8 cellular contexts compared by ENCODE assay signal in genomic region chr12:100554608-100555077, GRCh38. TPM values are rescaled to one million over a fixed set of nuclear protein-coding genes. Genes with fewer than 3 reads are reported as not detected.
A peak's percentile ranks its signal among the peaks of the same experiment; 100 is the strongest.
DNase-seq lines count a peak whose midpoint lies in the region; ATAC-seq, FAIRE-seq and TF ChIP-seq lines count a peak whose summit lies in the region.

No MANE protein-coding gene starts in this region.

- POLR2A ChIA-PET in endothelial cell of umbilical vein (lab: Charles Lee), result no interaction called here

- peak; percentile 72 for TF ChIP-seq CTCF in MM.1S (IDR thresholded peaks at IDR 0.05; ENCODE audit: low read length)
- TF ChIP-seq CTCF in Peyer's patch (IDR thresholded peaks at IDR 0.05), result peak in 5 of 6 experiments; percentile 57 to 98 (median 92)
- peak; percentile 66 for TF ChIP-seq CTCF in endothelial cell of umbilical vein (IDR thresholded peaks at IDR 0.05; ENCODE audit: extremely low read depth in 1 of 2, insufficient read depth in 1 of 2, low read depth in 1 of 2, low read length in 2 of 2)

- H3K36me3 ChIP-seq in MM.1S (replicated peaks; ENCODE audit: insufficient read depth, low read length), result no peaks in the 10 kb centered on the region
- peaks cover 0 to 48% (median 0%) of the 10 kb centered on the region in 3 donors for H3K36me3 ChIP-seq in Peyer's patch
- no peaks in the 10 kb centered on the region for H3K36me3 ChIP-seq in endothelial cell of umbilical vein (ENCODE audit: control insufficient read depth in 2 of 2, extremely low read depth in 1 of 2, insufficient read depth in 2 of 2, low read length in 2 of 2)
- no peaks in the 10 kb centered on the region for H3K36me3 ChIP-seq in mesodermal cell (ENCODE audit: control insufficient read depth, insufficient read depth, low read length)

- no peaks in the 10 kb centered on the region for H3K9me2 ChIP-seq in MM.1S (replicated peaks; ENCODE audit: insufficient read depth, low read length)

- H3K4me3 ChIP-seq in MM.1S (ENCODE audit: low read length), result no peak overlapping the region
- H3K4me3 ChIP-seq in Peyer's patch, result no peak overlapping the region
- no peak overlapping the region for H3K4me3 ChIP-seq in endothelial cell of umbilical vein (replicated peaks in 1 of 3; ENCODE audit: insufficient read depth in 1 of 3, low read depth in 1 of 3, low read length in 3 of 3)
- no peak overlapping the region for H3K4me3 ChIP-seq in mesodermal cell (ENCODE audit: extremely low read depth, insufficient read depth, low read length, poor library complexity, severe bottlenecking)

- H3K4me2 ChIP-seq in MM.1S (ENCODE audit: low read depth, low read length), result no peak overlapping the region
- H3K4me2 ChIP-seq in endothelial cell of umbilical vein (ENCODE audit: insufficient read depth, low read length), result no peak overlapping the region

- intact Hi-C loops in endothelial cell of umbilical vein (cut with micrococcal nuclease), result loop anchor here (1.0 to 10.0 kb wide), 11 partner anchors 19 to 1511 kb away; partner anchors contain the start of genes BLTP3B and GAS2L3

- H3K9ac ChIP-seq in MM.1S (ENCODE audit: low read length) (no peak overlapping the region), endothelial cell of umbilical vein (replicated peaks; ENCODE audit: extremely low read depth, insufficient read depth, low read length) (no peak overlapping the region)

- ATAC-seq in HG02798 (IDR thresholded peaks at IDR 0.05; ENCODE audit: poor library complexity, unreplicated experiment) (no peak), GM18870 (IDR thresholded peaks at IDR 0.05; ENCODE audit: unreplicated experiment) (no peak), GM19324 (IDR thresholded peaks at IDR 0.05; ENCODE audit: low FRiP score, unreplicated experiment) (no peak)

- H3K4me1 ChIP-seq in MM.1S (ENCODE audit: low read length) (no peaks in the 10 kb centered on the region), Peyer's patch (peaks cover 0 to 8% (median 2%) of the 10 kb centered on the region in 4 donors), endothelial cell of umbilical vein (ENCODE audit: control insufficient read depth, extremely low read depth, insufficient read depth, low read length) (peaks cover 3% of the 10 kb centered on the region), mesodermal cell (ENCODE audit: control insufficient read depth, insufficient read depth, low read length, poor library complexity, severe bottlenecking) (no peaks in the 10 kb centered on the region)

- FAIRE-seq in endothelial cell of umbilical vein (lab: Jason Lieb, UNC), result peak; percentile 94

- no peaks in the 10 kb centered on the region for H3F3A ChIP-seq in MM.1S (ENCODE audit: insufficient read depth, low read length)

- no peaks in the 10 kb centered on the region for H3K9me1 ChIP-seq in endothelial cell of umbilical vein (replicated peaks; ENCODE audit: control insufficient read depth, extremely low read depth, insufficient read depth, low read length)

- H3K9me3 ChIP-seq in MM.1S (replicated peaks; ENCODE audit: insufficient read depth, low read length) (no peaks in the 10 kb centered on the region), Peyer's patch (no peaks in the 10 kb centered on the region), endothelial cell of umbilical vein (replicated peaks; ENCODE audit: control insufficient read depth, insufficient read depth, low read length) (no peaks in the 10 kb centered on the region), mesodermal cell (ENCODE audit: control insufficient read depth, low read length) (no peaks in the 10 kb centered on the region)

- dilution Hi-C loops in endothelial cell of umbilical vein (cut with MboI; ENCODE audit: extremely low pct_ligation_motif_present, low sequenced_read_pairs), result no loop called here

- H2AFZ ChIP-seq in MM.1S (ENCODE audit: low read length) (no peak overlapping the region), endothelial cell of umbilical vein (ENCODE audit: low read depth, low read length) (no peak overlapping the region)

- DNase-seq in ELF-1 (ENCODE audit: low read depth, low spot score), result peak; percentile 81
- DNase-seq in MM.1S, result peak; percentile 57
- DNase-seq in Peyer's patch, result no peak
- peak; percentile 96 for DNase-seq in endothelial cell of umbilical vein (ENCODE audit: low read depth, low spot score)

- CTCF ChIA-PET in endothelial cell of umbilical vein (lab: Charles Lee), result interaction anchor here (0.7 to 3.5 kb wide), 32 partner anchors 9 to 1511 kb away, joined by 3 to 63 read pairs (median 4); partner anchors contain the start of genes DEPDC4, GAS2L3 and SCYL2

- H3K27me3 ChIP-seq in MM.1S (replicated peaks; ENCODE audit: insufficient read depth, low read length), result no peaks in the 10 kb centered on the region
- no peaks in the 10 kb centered on the region for H3K27me3 ChIP-seq in Peyer's patch
- H3K27me3 ChIP-seq in endothelial cell of umbilical vein (ENCODE audit: control insufficient read depth in 2 of 2, insufficient read depth in 2 of 2, low read length in 2 of 2), result peaks cover 2% of the 10 kb centered on the region in 2 experiments

- H4K20me1 ChIP-seq in MM.1S (ENCODE audit: insufficient read depth, low read length) (no peaks in the 10 kb centered on the region), endothelial cell of umbilical vein (replicated peaks; ENCODE audit: control insufficient read depth, extremely low read depth, insufficient read depth, low read length) (no peaks in the 10 kb centered on the region)

- no TSS peak for BruUV-seq in endothelial cell of umbilical vein (replicated peaks; lab: Mats Ljungman, UMichigan)

- H3K79me2 ChIP-seq in MM.1S (ENCODE audit: low read length) (no peaks in the 10 kb centered on the region), endothelial cell of umbilical vein (ENCODE audit: control insufficient read depth, insufficient read depth, low read length) (no peaks in the 10 kb centered on the region)

- TF ChIP-seq POLR2A in Peyer's patch (IDR thresholded peaks at IDR 0.05) (no peak), endothelial cell of umbilical vein (IDR thresholded peaks at IDR 0.05; ENCODE audit: low read depth, low read length) (no peak)

- whole genome bisulfite sequencing in mesodermal cell (ENCODE audit: insufficient coverage in 2 of 2), 2 experiments, result 0% methylated on average over 1 of the region's 1 CpG; no CpG with 5 or more reads in 1 of the 2 experiments

- H3K27ac ChIP-seq in MM.1S (ENCODE audit: low read length), result no peak overlapping the region
- no peak overlapping the region for H3K27ac ChIP-seq in Peyer's patch
- no peak overlapping the region for H3K27ac ChIP-seq in endothelial cell of umbilical vein (ENCODE audit: insufficient read depth, low read depth, low read length)
- peak overlapping the region; percentile 5 for H3K27ac ChIP-seq in mesodermal cell (ENCODE audit: low read depth, low read length, severe bottlenecking)

TF ChIP-seq in endothelial cell of umbilical vein, 7 proteins besides CTCF, POLR2A, EP300 and RAD21:
- TF ChIP-seq EZH2 (IDR thresholded peaks at IDR 0.05; ENCODE audit: borderline replicate concordance, low read depth, low read length, severe bottlenecking) (no peak), FOS (IDR thresholded peaks at IDR 0.05; ENCODE audit: borderline replicate concordance, insufficient read depth, low read length) (peak; percentile 13)

RNA-seq across cellular contexts. Expression of gene GAS2L3, which starts 18.8 kb away (rescaled TPM):
- 10 to 100 TPM in 2 of 4 donors, 1 to 10 TPM in 2; 2.5 to 20.1 (median 10.3) TPM for total RNA-seq in Peyer's patch
- total RNA-seq in endothelial cell of umbilical vein, result 39.9 and 47.1 TPM in 2 replicates
- 6.0 and 6.5 TPM in 2 replicates for polyA plus RNA-seq in endothelial cell of umbilical vein
- 6.2 and 6.5 TPM in 2 replicates for polyA plus RNA-seq in endothelial cell of umbilical vein (2011; cell fraction: cytosol; rRNA removed)
- 40.7 and 49.8 TPM in 2 replicates for polyA plus RNA-seq in endothelial cell of umbilical vein (2011; cell fraction: nucleus; rRNA removed)
- 14.9 and 21.2 TPM in 2 replicates for polyA plus RNA-seq in endothelial cell of umbilical vein (2012)
- polyA minus RNA-seq in endothelial cell of umbilical vein, result 17.4 and 17.9 TPM in 2 replicates
- 8.7 TPM for polyA minus RNA-seq in endothelial cell of umbilical vein (2011; cell fraction: cytosol; rRNA and poly(A)+ RNA removed)
- 54.4 and 68.9 TPM in 2 replicates for polyA minus RNA-seq in endothelial cell of umbilical vein (2011; cell fraction: nucleus; rRNA and poly(A)+ RNA removed)
- polyA plus RNA-seq in mesodermal cell (2013, experiment 1 of 2), result 13.7 TPM
- 18.7 TPM for polyA plus RNA-seq in mesodermal cell (2013, experiment 2 of 2)

Comparison
In these comparisons a context has a peak if more than half of its experiments do, and no peak if none do; other contexts are left out.
1. DNase-seq: peak in ELF-1 (single experiment), MM.1S (single experiment) and endothelial cell of umbilical vein (single experiment); none in Peyer's patch (0 of 3).
2. Peak in every context shown above with its lines, with median percentiles within 50 percentile points of each other: CTCF ChIP-seq.